ENCODE assay signal across 12 cellular contexts in the genomic region with DNA sequence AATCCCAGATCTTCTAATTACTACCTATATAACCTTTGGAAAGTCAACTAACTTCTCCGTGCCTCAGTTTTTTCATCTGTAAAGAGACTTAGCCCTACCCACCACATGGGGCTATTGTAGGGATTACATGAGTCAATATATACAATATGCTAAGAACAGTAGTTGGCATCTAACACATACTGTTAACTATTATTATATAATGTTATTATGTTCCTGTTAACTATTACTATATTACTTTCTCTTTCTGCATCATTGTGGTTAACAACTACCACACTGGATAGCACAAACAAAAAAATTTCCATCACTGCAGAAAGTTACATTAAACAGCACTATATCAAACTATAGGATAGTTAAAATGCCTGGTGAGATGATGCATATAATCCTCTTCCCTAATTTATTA. TPM values are rescaled to one million over a fixed set of nuclear protein-coding genes. Genes with fewer than 3 reads are reported as not detected.
DNase-seq lines count a peak whose midpoint lies in the region; ATAC-seq and TF ChIP-seq lines count a peak whose summit lies in the region.
"Had no signal": no experiment of that assay in that cellular context is flagged by ENCODE, and none has a peak within 500 bp of the region (broad histone marks: within the 10 kb centered on the region; RNA-seq: fewer than 3 reads in every experiment).

No MANE protein-coding gene starts in this region.

- H3K36me3 Mint-ChIP-seq in activated CD8-positive, alpha-beta memory T cell treated with anti-CD3 and anti-CD28 coated beads, Interleukin-2, amount 10 ng/mL, durations not matched to agents 7 days and 5 days = peaks cover 7% of the 10 kb centered on the region

- no peaks in the 10 kb centered on the region for H3K27me3 Mint-ChIP-seq in activated CD8-positive, alpha-beta memory T cell treated with anti-CD3 and anti-CD28 coated beads, Interleukin-2, amount 10 ng/mL, durations not matched to agents 7 days and 5 days

- no peaks in the 10 kb centered on the region for H3K9me3 ChIP-seq in HUES48 (ENCODE audit: control insufficient read depth, insufficient read depth, low read length)
- H3K9me3 ChIP-seq in left lung = no peaks in the 10 kb centered on the region
- H3K9me3 ChIP-seq: testis had no signal

- CTCF ChIA-PET in activated CD8-positive, alpha-beta memory T cell treated with anti-CD3 and anti-CD28 coated beads, Interleukin-2, amount 10 ng/mL, durations not matched to agents 7 days and 5 days (lab: Charles Lee) = no interaction called here

- H3K4me1 Mint-ChIP-seq in activated CD8-positive, alpha-beta memory T cell treated with anti-CD3 and anti-CD28 coated beads, Interleukin-2, amount 10 ng/mL, durations not matched to agents 7 days and 5 days = peaks cover 39% of the 10 kb centered on the region

- no peak for TF ChIP-seq CTCF in left lung (IDR thresholded peaks at IDR 0.05)

- no peak overlapping the region for H3K4me3 Mint-ChIP-seq in activated CD8-positive, alpha-beta memory T cell treated with anti-CD3 and anti-CD28 coated beads, Interleukin-2, amount 10 ng/mL, durations not matched to agents 7 days and 5 days

- intact Hi-C loops in left lung (cut with DNase I) (no loop called here), left cardiac atrium (cut with DNase I) (no loop called here)

- H3K9ac ChIP-seq in HUES48 (ENCODE audit: low read depth, low read length) = no peak overlapping the region

- H3K36me3 ChIP-seq in HUES48 (ENCODE audit: control insufficient read depth, insufficient read depth, low read length) (no peaks in the 10 kb centered on the region), left lung (no peaks in the 10 kb centered on the region)

- H3K27me3 ChIP-seq in HUES48 (ENCODE audit: control insufficient read depth, insufficient read depth, low read length) (no peaks in the 10 kb centered on the region), left lung (no peaks in the 10 kb centered on the region)
- H3K27me3 ChIP-seq: testis had no signal

- H3K27ac ChIP-seq in HUES48 (ENCODE audit: low read depth, low read length) = peak overlapping the region; percentile 2
- H3K27ac ChIP-seq in left lung = no peak overlapping the region
- H3K27ac ChIP-seq: testis had no signal

- peaks cover 31% of the 10 kb centered on the region for H3K4me1 ChIP-seq in HUES48 (ENCODE audit: control insufficient read depth, insufficient read depth, low read length)
- H3K4me1 ChIP-seq in left lung = peaks cover 10 to 49% of the 10 kb centered on the region in 2 donors

- no peaks in the 10 kb centered on the region for H3K9me3 Mint-ChIP-seq in activated CD8-positive, alpha-beta memory T cell treated with anti-CD3 and anti-CD28 coated beads, Interleukin-2, amount 10 ng/mL, durations not matched to agents 7 days and 5 days (ENCODE audit: low read depth)

- DNase-seq in activated CD8-positive, alpha-beta memory T cell treated with anti-CD3 and anti-CD28 coated beads, Interleukin-2, amount 10 ng/mL, durations not matched to agents 7 days and 5 days = no peak
- DNase-seq in activated CD8-positive, alpha-beta memory T cell treated with anti-CD3 and anti-CD28 coated beads for 24 hours = no peak
- DNase-seq in left lung (no peak), NCI-H1694 treated with DMSO at 0.1 percent for 48 hours (lab: John Stamatoyannopoulos, UW) (no peak), left cardiac atrium (no peak), Ammon's horn (ENCODE audit: low spot score) (no peak)
- DNase-seq: activated T-cell treated with anti-CD3 and anti-CD28 coated beads, Interleukin-2, amount 50 U/mL, for 1 hour; hippocampal formation; stimulated activated CD4-positive, alpha-beta T cell treated with anti-CD3 and anti-CD28 coated beads, Interleukin-2, amount 100 ng/mL, for 24 hours; testis had no signal

- no peak overlapping the region for H3K4me3 ChIP-seq in HUES48 (ENCODE audit: low read depth, low read length)
- H3K4me3 ChIP-seq in left lung = no peak overlapping the region
- H3K4me3 ChIP-seq: testis had no signal

- ATAC-seq in activated CD8-positive, alpha-beta memory T cell treated with anti-CD3 and anti-CD28 coated beads, Interleukin-2, amount 10 ng/mL, durations not matched to agents 7 days and 5 days = peak; percentile 23
- ATAC-seq in esophagus mucosa = peak; percentile 36
- no peak for ATAC-seq in left lung
- ATAC-seq in left cardiac atrium = no peak

- H3K27ac Mint-ChIP-seq in activated CD8-positive, alpha-beta memory T cell treated with anti-CD3 and anti-CD28 coated beads, Interleukin-2, amount 10 ng/mL, durations not matched to agents 7 days and 5 days = no peak overlapping the region

RNA-seq across cellular contexts. Expression of a gene that starts 23.7 kb away (rescaled TPM):
- total RNA-seq in activated CD8-positive, alpha-beta memory T cell treated with anti-CD3 and anti-CD28 coated beads, Interleukin-2, amount 10 ng/mL, durations not matched to agents 7 days and 5 days = 10 to 100 TPM; 41.2 to 44.8 TPM
- 19.3 TPM for total RNA-seq in esophagus mucosa
- 10 to 100 TPM; 29.6 to 41.4 TPM for total RNA-seq in left lung
- total RNA-seq in left cardiac atrium = 10 to 100 TPM; 25.3 to 27.9 TPM

Comparison
In these comparisons a context has a peak if more than half of its experiments do, and no peak if none do; other contexts are left out.
1. ATAC-seq: peak in activated CD8-positive, alpha-beta memory T cell treated with anti-CD3 and anti-CD28 coated beads, Interleukin-2, amount 10 ng/mL, durations not matched to agents 7 days and 5 days (single experiment) and esophagus mucosa (single experiment); none in left lung (single experiment) and left cardiac atrium (0 of 2).